Comparison of ENCODE assay signal across 22 cellular contexts in the genomic region with DNA sequence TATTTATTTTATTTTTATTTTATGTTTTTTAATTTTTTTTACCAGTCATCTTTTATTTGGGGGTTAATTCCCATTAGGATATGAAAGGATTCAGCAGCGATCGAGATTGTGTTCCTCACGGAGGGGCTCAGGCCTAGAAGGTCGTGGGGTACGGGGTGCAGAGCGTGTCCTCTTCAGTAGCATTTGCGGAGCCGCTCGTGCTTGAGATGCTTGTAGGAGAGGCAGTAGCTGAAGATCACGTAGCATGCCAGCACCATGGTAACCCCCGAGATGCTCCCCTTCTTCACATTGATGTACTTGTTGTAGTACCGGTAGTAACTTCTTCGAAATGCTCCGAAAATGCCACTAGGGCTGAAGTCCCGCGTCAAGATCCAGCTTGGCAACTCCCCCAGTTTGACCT. TPM values are rescaled to one million over a fixed set of nuclear protein-coding genes. Genes with fewer than 3 reads are reported as not detected.
DNase-seq lines count a peak whose midpoint lies in the region; ATAC-seq, FAIRE-seq and TF ChIP-seq lines count a peak whose summit lies in the region.
"Had no signal": no experiment of that assay in that cellular context is flagged by ENCODE, and none has a peak within 500 bp of the region (broad histone marks: within the 10 kb centered on the region; RNA-seq: fewer than 3 reads in every experiment).

No MANE protein-coding gene starts in this region.

- H3K4me1 ChIP-seq in lower lobe of right lung (peaks cover 49% of the 10 kb centered on the region), spleen (peaks cover 0 to 11% (median 3%) of the 10 kb centered on the region in 6 donors), mucosa of descending colon (ENCODE audit: low read depth) (peaks cover 6% of the 10 kb centered on the region)

- H3K4me3 Mint-ChIP-seq in chondrocyte (ENCODE audit: unreplicated experiment), result no peak overlapping the region
- H3K4me3 Mint-ChIP-seq: CD14-positive monocyte; CD4-positive, alpha-beta memory T cell; H9 had no signal

- FAIRE-seq in urothelium cell line (lab: Jason Lieb, UNC), result peak; percentile 67
- FAIRE-seq: GM12892, GM18507 had no signal

- H3K27ac ChIP-seq in lower lobe of right lung (no peak overlapping the region), spleen (no peak overlapping the region)
- H3K27ac ChIP-seq: BLaER1, HL-60 had no signal

- H3K9me3 ChIP-seq in lower lobe of right lung (no peaks in the 10 kb centered on the region), spleen (no peaks in the 10 kb centered on the region), mucosa of descending colon (no peaks in the 10 kb centered on the region)
- H3K9me3 ChIP-seq: BLaER1 had no signal

- ATAC-seq in lower lobe of right lung, result no peak
- no peak for ATAC-seq in mucosa of descending colon

- DNase-seq in chondrocyte (ENCODE audit: low spot score), result peak; percentile 56
- DNase-seq in lower lobe of right lung, result peak; percentile 39
- peak; percentile 23 for DNase-seq in spleen
- DNase-seq in urothelium cell line (ENCODE audit: low spot score), result no peak
- DNase-seq in NCI-H2227 (lab: John Stamatoyannopoulos, UW; ENCODE audit: unreplicated experiment), result no peak
- no peak for DNase-seq in mucosa of descending colon
- DNase-seq in RKO (ENCODE audit: low spot score), result no peak
- DNase-seq: 8988T; CD4-positive, alpha-beta memory T cell; DMS153; DMS79; GDM1; GOT3; H9 had no signal

- no peaks in the 10 kb centered on the region for H3K27me3 Mint-ChIP-seq in chondrocyte (ENCODE audit: low read depth)

- no peak for TF ChIP-seq POLR2A in spleen (IDR thresholded peaks at IDR 0.05)

- intact Hi-C loops in lower lobe of right lung (cut with DNase I) (no loop called here), spleen (cut with DNase I; ENCODE audit: low total_unique reads) (no loop called here), mucosa of descending colon (cut with DNase I, micrococcal nuclease) (no loop called here)

- H3K9me3 Mint-ChIP-seq in chondrocyte (ENCODE audit: low read depth), result no peaks in the 10 kb centered on the region
- H3K9me3 Mint-ChIP-seq: CD14-positive monocyte; CD4-positive, alpha-beta memory T cell; H9 had no signal

- no peaks in the 10 kb centered on the region for H3K36me3 Mint-ChIP-seq in chondrocyte (ENCODE audit: low read depth)
- H3K36me3 Mint-ChIP-seq: CD14-positive monocyte; CD4-positive, alpha-beta memory T cell had no signal

- no peak for TF ChIP-seq CTCF in chondrocyte (IDR thresholded peaks at IDR 0.05)
- TF ChIP-seq CTCF in lower lobe of right lung (IDR thresholded peaks at IDR 0.05), result no peak
- TF ChIP-seq CTCF in spleen (IDR thresholded peaks at IDR 0.05 in 8 of 11, conservative IDR thresholded peaks at IDR 0.05 in 3 of 11), result no peak
- TF ChIP-seq CTCF in mucosa of descending colon (IDR thresholded peaks at IDR 0.05), result no peak

- H3K27ac Mint-ChIP-seq in chondrocyte (ENCODE audit: unreplicated experiment), result no peak overlapping the region
- H3K27ac Mint-ChIP-seq: CD4-positive, alpha-beta memory T cell had no signal

- WGBS in spleen, 5 donors, result 91 to 98% (median 96%) methylated on average over 16 of the region's 16 CpGs

- H3K27me3 ChIP-seq in lower lobe of right lung (ENCODE audit: low read depth) (no peaks in the 10 kb centered on the region), spleen (replicated peaks in 1 of 7) (peaks cover 0 to 16% (median 0%) of the 10 kb centered on the region in 7 donors)
- H3K27me3 ChIP-seq: BLaER1 had no signal

- H3K4me3 ChIP-seq in lower lobe of right lung, result no peak overlapping the region
- no peak overlapping the region for H3K4me3 ChIP-seq in spleen
- no peak overlapping the region for H3K4me3 ChIP-seq in mucosa of descending colon
- H3K4me3 ChIP-seq: BLaER1 had no signal

- peaks cover 13% of the 10 kb centered on the region for H3K4me1 Mint-ChIP-seq in chondrocyte (ENCODE audit: low read depth)
- H3K4me1 Mint-ChIP-seq: CD14-positive monocyte had no signal

- no peaks in the 10 kb centered on the region for H3K36me3 ChIP-seq in lower lobe of right lung
- no peaks in the 10 kb centered on the region for H3K36me3 ChIP-seq in spleen
- no peaks in the 10 kb centered on the region for H3K36me3 ChIP-seq in mucosa of descending colon (ENCODE audit: low read depth)
- H3K36me3 ChIP-seq: BLaER1 had no signal

RNA-seq across cellular contexts. Expression of a gene that starts 40.5 kb away (rescaled TPM):
- total RNA-seq in chondrocyte, result 0.21 to 0.35 TPM in 2 of 3 replicates, not detected in the other
- total RNA-seq in lower lobe of right lung, result 2.9 TPM
- 1 to 10 TPM in 1 of 7 donors, under 1 TPM in 2, not detected in 4; 0.19 to 1.2 (median 0.74) TPM for total RNA-seq in spleen
- polyA plus RNA-seq in spleen, result under 1 TPM; 0.10 to 0.12 (median 0.11) TPM
- total RNA-seq in mucosa of descending colon, result 100 to 1,000 TPM in 2 of 3 donors, 10 to 100 TPM in 1; 90.4 to 190 (median 128) TPM
- total RNA-seq: A673; CD4-positive, alpha-beta memory T cell; Daoy; HT1080 had no signal
- polyA plus RNA-seq: CD14-positive monocyte had no signal

Comparison
In these comparisons a context has a peak if more than half of its experiments do, and no peak if none do; other contexts are left out.
1. DNase-seq: peak in chondrocyte (single experiment), lower lobe of right lung (single experiment) and spleen (single experiment); none in urothelium cell line (single experiment), NCI-H2227 (single experiment), mucosa of descending colon (0 of 3) and RKO (single experiment).
2. RNA of a gene that starts 40.5 kb away (total RNA-seq): 90.4 to 190 TPM in mucosa of descending colon; 2.9 TPM in lower lobe of right lung (single experiment), 0.21 to 0.35 TPM in chondrocyte and 0.19 to 1.2 TPM in spleen; every median in the first group is over 10 times any median in the second.